ENCODE assay signal across 1 cellular context in the genomic region with DNA sequence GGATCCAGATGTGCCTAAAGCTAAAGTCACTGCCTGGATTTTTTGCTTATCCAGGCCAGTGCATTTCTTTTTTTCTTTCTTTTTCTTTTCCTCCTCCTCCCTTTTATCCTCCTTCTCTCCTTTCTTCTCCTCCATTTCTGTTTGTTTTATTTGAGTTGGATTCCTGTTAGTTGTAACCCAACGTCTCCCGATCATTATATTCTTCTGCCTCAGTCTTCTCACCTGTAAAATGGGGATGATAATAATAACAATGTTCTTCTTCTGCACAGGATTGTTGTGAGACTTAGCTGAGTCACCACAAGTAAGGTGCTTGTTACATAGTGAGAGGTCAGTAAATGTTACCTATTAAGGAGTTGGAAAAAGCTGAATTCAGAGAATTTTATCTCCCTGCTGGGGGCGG.
TF ChIP-seq lines count a peak whose summit lies in the region.

No MANE protein-coding gene starts in this region.

TF ChIP-seq in A549, 52 proteins besides CTCF, POLR2A, EP300 and RAD21:
- TF ChIP-seq HDAC2 (IDR thresholded peaks at IDR 0.05): no peak
- no peak for TF ChIP-seq EHMT2 (IDR thresholded peaks at IDR 0.05; ENCODE audit: low read depth)
- no peak for TF ChIP-seq ESRRA (IDR thresholded peaks at IDR 0.05; ENCODE audit: borderline replicate concordance, low read length)
- TF ChIP-seq KDM1A (IDR thresholded peaks at IDR 0.05; ENCODE audit: low read depth): 0 out of 2 replicates have a peak, but pooled peaks have one; percentile 67
- TF ChIP-seq, protein P1, sequence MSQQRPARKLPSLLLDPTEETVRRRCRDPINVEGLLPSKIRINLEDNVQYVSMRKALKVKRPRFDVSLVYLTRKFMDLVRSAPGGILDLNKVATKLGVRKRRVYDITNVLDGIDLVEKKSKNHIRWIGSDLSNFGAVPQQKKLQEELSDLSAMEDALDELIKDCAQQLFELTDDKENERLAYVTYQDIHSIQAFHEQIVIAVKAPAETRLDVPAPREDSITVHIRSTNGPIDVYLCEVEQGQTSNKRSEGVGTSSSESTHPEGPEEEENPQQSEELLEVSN (IDR thresholded peaks at IDR 0.05; ENCODE audit: borderline replicate concordance, low read depth): no peak
- TF ChIP-seq, protein P2, sequence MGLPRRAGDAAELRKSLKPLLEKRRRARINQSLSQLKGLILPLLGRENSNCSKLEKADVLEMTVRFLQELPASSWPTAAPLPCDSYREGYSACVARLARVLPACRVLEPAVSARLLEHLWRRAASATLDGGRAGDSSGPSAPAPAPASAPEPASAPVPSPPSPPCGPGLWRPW (IDR thresholded peaks at IDR 0.05): no peak
